In genomic region chr2:109129921-109130725, GRCh38 we compare ENCODE assay signal across 1 cellular context.
TF ChIP-seq lines count a peak whose summit lies in the region.

No MANE protein-coding gene starts in this region.

TF ChIP-seq in GM12878, 131 proteins besides CTCF, POLR2A, EP300 and RAD21 (continued from another document):
- TF ChIP-seq MLLT1 (IDR thresholded peaks at IDR 0.05) (peak; percentile 71), USF1 (IDR thresholded peaks at IDR 0.05; ENCODE audit: borderline replicate concordance, extremely low read length, insufficient read depth, low read depth, low read length) (peak; percentile 17), DPF2 (IDR thresholded peaks at IDR 0.05) (0 out of 2 replicates have a peak, but pooled peaks have one; percentile 8), SUZ12 (IDR thresholded peaks at IDR 0.05; ENCODE audit: unreplicated experiment) (peak; percentile 6), IKZF1 (conservative IDR thresholded peaks at IDR 0.05) (peak; percentile 39; the same call in 1 of the 2 replicates), ETV6 (conservative IDR thresholded peaks at IDR 0.05 in 1 of 2, IDR thresholded peaks at IDR 0.05 in 1 of 2; ENCODE audit: borderline replicate concordance in 1 of 2, low read depth in 1 of 2) (no peak), BRCA1 (IDR thresholded peaks at IDR 0.05; ENCODE audit: low read depth, low read length) (no peak)
TF ChIP-seq in GM12878: peak in this region for 8.
